32 cellular contexts compared by ENCODE assay signal in genomic region chr11:65992056-65992455, GRCh38. TPM values are rescaled to one million over a fixed set of nuclear protein-coding genes. Genes with fewer than 3 reads are reported as not detected.
"Had no signal": no experiment of that assay in that cellular context is flagged by ENCODE, and none has a peak within 500 bp of the region (broad histone marks: within the 10 kb centered on the region; RNA-seq: fewer than 3 reads in every experiment).

No MANE protein-coding gene starts in this region.

- H3K4me1 Mint-ChIP-seq: WTC11 had no signal

- H3K9me3 ChIP-seq: body of pancreas, neutrophil, ovary, prostate gland, sigmoid colon, stomach, thyroid gland, upper lobe of right lung had no signal

- H3K27ac Mint-ChIP-seq: activated CD4-positive, alpha-beta memory T cell treated with anti-CD3 and anti-CD28 coated beads, Interleukin-2, amount 10 ng/mL, durations not matched to agents 7 days and 5 days; activated CD4-positive, alpha-beta T cell treated with anti-CD3 and anti-CD28 coated beads, Interleukin-2, amount 10 ng/mL, durations not matched to agents 7 days and 5 days; activated naive CD4-positive, alpha-beta T cell treated with anti-CD3 and anti-CD28 coated beads, Interleukin-2, amount 10 ng/mL, durations not matched to agents 7 days and 5 days; effector memory CD8-positive, alpha-beta T cell; stimulated activated effector memory CD8-positive, alpha-beta T cell treated with anti-CD3 and anti-CD28 coated beads, Interleukin-12 subunit alpha, Interleukin-12 subunit beta, amount 100 ng/mL, for 72 hours; WTC11 had no signal

- H3K9me3 Mint-ChIP-seq: activated CD4-positive, alpha-beta memory T cell treated with anti-CD3 and anti-CD28 coated beads, Interleukin-2, amount 10 ng/mL, durations not matched to agents 7 days and 5 days; activated CD4-positive, alpha-beta T cell treated with anti-CD3 and anti-CD28 coated beads, Interleukin-2, amount 10 ng/mL, durations not matched to agents 7 days and 5 days; activated naive CD4-positive, alpha-beta T cell treated with anti-CD3 and anti-CD28 coated beads, Interleukin-2, amount 10 ng/mL, durations not matched to agents 7 days and 5 days; activated T-cell treated with anti-CD3 and anti-CD28 coated beads, Interleukin-2, amount 50 U/mL, for 24 hours; effector memory CD8-positive, alpha-beta T cell; naive B cell; nephron progenitor cell; stimulated activated effector memory CD8-positive, alpha-beta T cell treated with anti-CD3 and anti-CD28 coated beads, Interleukin-12 subunit alpha, Interleukin-12 subunit beta, amount 100 ng/mL, for 72 hours; WTC11 had no signal

- H3K27me3 Mint-ChIP-seq: activated CD4-positive, alpha-beta memory T cell treated with anti-CD3 and anti-CD28 coated beads, Interleukin-2, amount 10 ng/mL, durations not matched to agents 7 days and 5 days; activated CD4-positive, alpha-beta T cell treated with anti-CD3 and anti-CD28 coated beads, Interleukin-2, amount 10 ng/mL, durations not matched to agents 7 days and 5 days; activated naive CD4-positive, alpha-beta T cell treated with anti-CD3 and anti-CD28 coated beads, Interleukin-2, amount 10 ng/mL, durations not matched to agents 7 days and 5 days; activated T-cell treated with anti-CD3 and anti-CD28 coated beads, Interleukin-2, amount 50 U/mL, for 24 hours; effector memory CD8-positive, alpha-beta T cell; naive B cell had no signal

- DNase-seq: activated CD4-positive, alpha-beta memory T cell treated with anti-CD3 and anti-CD28 coated beads, Interleukin-2, amount 10 ng/mL, durations not matched to agents 7 days and 5 days; activated CD4-positive, alpha-beta T cell treated with anti-CD3 and anti-CD28 coated beads for 1 hour; activated CD4-positive, alpha-beta T cell treated with anti-CD3 and anti-CD28 coated beads, Interleukin-2, amount 10 ng/mL, durations not matched to agents 7 days and 5 days; activated CD8-positive, alpha-beta memory T cell treated with anti-CD3 and anti-CD28 coated beads, Interleukin-2, amount 50 U/mL, for 48 hours; activated gamma-delta T cell; activated naive CD4-positive, alpha-beta T cell treated with anti-CD3 and anti-CD28 coated beads, Interleukin-2, amount 10 ng/mL, durations not matched to agents 7 days and 5 days; activated T-cell treated with anti-CD3 and anti-CD28 coated beads, Interleukin-2, amount 50 U/mL, for 24 hours; anterior cingulate cortex; body of pancreas; cortex of kidney; effector memory CD8-positive, alpha-beta T cell; foreskin fibroblast; head of caudate nucleus; hippocampal formation; left ventricle myocardium superior; naive B cell; nephron progenitor cell; ovary; sigmoid colon; small intestine; stimulated activated CD4-positive, alpha-beta T cell treated with anti-CD3 and anti-CD28 coated beads, Interleukin-4, amount 100 ng/mL, for 24 hours; stomach; T-helper 2 cell; thyroid gland; upper lobe of right lung had no signal

- ATAC-seq: body of pancreas; effector memory CD8-positive, alpha-beta T cell; left cardiac atrium; left ventricle myocardium superior; stimulated activated effector memory CD8-positive, alpha-beta T cell treated with anti-CD3 and anti-CD28 coated beads, Interleukin-12 subunit alpha, Interleukin-12 subunit beta, amount 100 ng/mL, for 72 hours; upper lobe of right lung; WTC11 had no signal

- H3K4me3 Mint-ChIP-seq: activated CD4-positive, alpha-beta memory T cell treated with anti-CD3 and anti-CD28 coated beads, Interleukin-2, amount 10 ng/mL, durations not matched to agents 7 days and 5 days; activated CD4-positive, alpha-beta T cell treated with anti-CD3 and anti-CD28 coated beads, Interleukin-2, amount 10 ng/mL, durations not matched to agents 7 days and 5 days; activated naive CD4-positive, alpha-beta T cell treated with anti-CD3 and anti-CD28 coated beads, Interleukin-2, amount 10 ng/mL, durations not matched to agents 7 days and 5 days; activated T-cell treated with anti-CD3 and anti-CD28 coated beads, Interleukin-2, amount 50 U/mL, for 24 hours; effector memory CD8-positive, alpha-beta T cell; naive B cell; nephron progenitor cell; stimulated activated effector memory CD8-positive, alpha-beta T cell treated with anti-CD3 and anti-CD28 coated beads, Interleukin-12 subunit alpha, Interleukin-12 subunit beta, amount 100 ng/mL, for 72 hours; WTC11 had no signal

- H3K27ac ChIP-seq: body of pancreas, neutrophil, ovary, prostate gland, sigmoid colon, stomach, upper lobe of right lung had no signal

- H3K4me1 ChIP-seq: prostate gland, sigmoid colon, thyroid gland, upper lobe of right lung had no signal

- H3K27me3 ChIP-seq: body of pancreas, neutrophil, ovary, sigmoid colon, stomach, thyroid gland, upper lobe of right lung had no signal

RNA-seq across cellular contexts. Expression of gene CST6, which starts 19.8 kb away (rescaled TPM):
- total RNA-seq: activated CD4-positive, alpha-beta T cell treated with anti-CD3 and anti-CD28 coated beads, Interleukin-2, amount 10 ng/mL, durations not matched to agents 7 days and 5 days; body of pancreas; chondrocyte; left ventricle myocardium superior; sigmoid colon had no signal

RNA-seq across cellular contexts. Expression of gene CATSPER1, which starts 34.2 kb away (rescaled TPM):
- total RNA-seq: activated CD4-positive, alpha-beta T cell treated with anti-CD3 and anti-CD28 coated beads, Interleukin-2, amount 10 ng/mL, durations not matched to agents 7 days and 5 days; body of pancreas; chondrocyte; left ventricle myocardium superior; lung microvascular endothelial cell; sigmoid colon; stomach; thyroid gland; WTC11 had no signal
